In the genomic region with DNA sequence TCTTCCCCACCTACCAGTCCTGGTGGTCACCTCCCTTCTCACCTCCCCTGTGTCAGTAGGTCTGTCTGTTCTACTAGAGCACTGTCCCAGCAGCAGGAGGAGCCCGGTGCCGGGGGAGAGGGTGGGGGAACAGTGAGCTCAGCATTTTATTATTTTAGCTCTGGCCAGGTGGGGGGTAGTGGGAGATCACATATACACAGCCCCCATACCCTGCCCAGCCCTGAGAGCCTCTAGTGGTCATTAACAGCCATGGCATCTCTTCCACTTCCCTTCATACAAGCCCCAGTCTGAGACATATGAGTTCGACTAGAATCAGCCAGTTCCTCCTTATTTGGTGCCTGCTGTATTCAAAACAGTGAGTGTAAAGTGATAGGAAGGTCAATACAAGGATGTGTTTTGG, we compare ENCODE assay signal across 8 cellular contexts. TPM values are rescaled to one million over a fixed set of nuclear protein-coding genes. Genes with fewer than 3 reads are reported as not detected.
A peak's percentile ranks its signal among the peaks of the same experiment; 100 is the strongest.
DNase-seq lines count a peak whose midpoint lies in the region; ATAC-seq and TF ChIP-seq lines count a peak whose summit lies in the region.

Gene TMOD4, minus strand, starts transcription at position 72 of the 400 bp plus-strand sequence. CDS start 1,106 bp downstream, outside the sequence.

- H3K79me2 ChIP-seq in hepatocyte: no peaks in the 10 kb centered on the region

- TF ChIP-seq CTCF in 22Rv1 (IDR thresholded peaks at IDR 0.05): peak; percentile 77
- TF ChIP-seq CTCF in GM12875 (IDR thresholded peaks at IDR 0.05; ENCODE audit: borderline replicate concordance, insufficient read depth, low read depth, low read length): peak; percentile 57; the same call in 1 of the 2 replicates
- TF ChIP-seq CTCF in VCaP (conservative IDR thresholded peaks at IDR 0.05): peak; percentile 71
- peak; percentile 27 for TF ChIP-seq CTCF in hepatocyte (IDR thresholded peaks at IDR 0.05; ENCODE audit: poor library complexity)

- H3K27me3 ChIP-seq in hepatocyte: no peaks in the 10 kb centered on the region

- H2AFZ ChIP-seq in hepatocyte: no peak within 1 kb of the TSS

- 74% methylated on average over 3 of the region's 3 CpGs for WGBS in hepatocyte (ENCODE audit: low lambda C conversion rate, missing lambda C conversion rate)

- ATAC-seq in HG02623 (IDR thresholded peaks at IDR 0.05; ENCODE audit: unreplicated experiment): no peak

- H3K4me2 ChIP-seq in hepatocyte: no peak within 1 kb of the TSS

- H3K9me3 ChIP-seq in hepatocyte (ENCODE audit: low read depth): no peaks in the 10 kb centered on the region

- no peaks in the 10 kb centered on the region for H3K36me3 ChIP-seq in hepatocyte (replicated peaks; ENCODE audit: insufficient read depth, low read depth)

- DNase-seq in hepatocyte (ENCODE audit: low spot score): peak; percentile 30
- no peak for DNase-seq in stimulated activated CD4-positive, alpha-beta T cell treated with anti-CD3 and anti-CD28 coated beads, Interleukin-4, amount 100 ng/mL, for 24 hours
- no peak for DNase-seq in NCI-H510A (lab: John Stamatoyannopoulos, UW)
- DNase-seq in NCI-H510A treated with DMSO at 0.1 percent for 48 hours (lab: John Stamatoyannopoulos, UW): no peak

- no peaks in the 10 kb centered on the region for H3K9me2 ChIP-seq in hepatocyte (replicated peaks; ENCODE audit: insufficient read depth)

- H4K20me1 ChIP-seq in hepatocyte (ENCODE audit: insufficient read depth, poor library complexity, severe bottlenecking): no peaks in the 10 kb centered on the region

- H3K4me1 ChIP-seq in hepatocyte (ENCODE audit: insufficient read depth): no peaks in the 10 kb centered on the region

- H3K27ac ChIP-seq in 22Rv1 (no peak within 1 kb of the TSS), VCaP (no peak within 1 kb of the TSS), hepatocyte (no peak within 1 kb of the TSS)

- H3K4me3 ChIP-seq in GM12875 (ENCODE audit: low read depth, low read length) (no peak within 1 kb of the TSS), hepatocyte (no peak within 1 kb of the TSS)

RNA-seq across cellular contexts. Expression of gene TMOD4, which starts in this region (rescaled TPM):
- not detected in 2 replicates for total RNA-seq in hepatocyte
- 0.44 TPM in 1 of 2 replicates, not detected in the other for polyA plus RNA-seq in hepatocyte

Comparison
In these comparisons a context has a peak if more than half of its experiments do, and no peak if none do; other contexts are left out.
1. Peak in DNase-seq in hepatocyte; RNA of the gene not detected or under 1 TPM.
2. CTCF ChIP-seq: peak in every context shown above with its lines; median percentile 77 in 22Rv1; 71 in VCaP; 57 in GM12875; 27 in hepatocyte.